20 cellular contexts compared by ENCODE assay signal in genomic region chr15:67593561-67593960, GRCh38. TPM values are rescaled to one million over a fixed set of nuclear protein-coding genes. Genes with fewer than 3 reads are reported as not detected.
A peak's percentile ranks its signal among the peaks of the same experiment; 100 is the strongest.
DNase-seq lines count a peak whose midpoint lies in the region; ATAC-seq, FAIRE-seq and TF ChIP-seq lines count a peak whose summit lies in the region.
"Had no signal": no experiment of that assay in that cellular context is flagged by ENCODE, and none has a peak within 500 bp of the region (broad histone marks: within the 10 kb centered on the region; RNA-seq: fewer than 3 reads in every experiment).

No MANE protein-coding gene starts in this region.

- H3K27me3 Mint-ChIP-seq in nephron progenitor cell (ENCODE audit: low read depth, poor library complexity): no peaks in the 10 kb centered on the region

- CTCF ChIA-PET in A549 (lab: Yijun Ruan, JAX) (interaction anchor here (1.5 kb wide), 1 partner anchor 20 kb away, joined by 3 read pairs; no protein-coding TSS in a partner anchor), HEK293 (lab: Yijun Ruan, JAX) (no interaction called here)

- no peak for TF ChIP-seq POLR2A in A549 (IDR thresholded peaks at IDR 0.05; ENCODE audit: low read length)
- TF ChIP-seq POLR2A in gastrocnemius medialis (IDR thresholded peaks at IDR 0.05): no peak

- in situ Hi-C loops in gastrocnemius medialis (cut with MboI; ENCODE audit: low sequenced_read_pairs in 4 of 4): no loop called here

- H3K36me3 ChIP-seq in HEK293 (ENCODE audit: control insufficient read depth in 2 of 2, insufficient read depth in 1 of 2, low read length in 2 of 2) (peaks cover 0 to 11% of the 10 kb centered on the region in 2 experiments; a peak in 1 of 3 replicates), gastrocnemius medialis (peaks cover 0 to 41% of the 10 kb centered on the region in 2 donors)

- H3K4me1 ChIP-seq in A549 (no peaks in the 10 kb centered on the region), HEK293 (ENCODE audit: control insufficient read depth, insufficient read depth, low read length) (peaks cover 11% of the 10 kb centered on the region), gastrocnemius medialis (no peaks in the 10 kb centered on the region)

- TF ChIP-seq EP300 in A549 (IDR thresholded peaks at IDR 0.05): no peak

- 94% methylated on average over 6 of the region's 6 CpGs for WGBS in A549 (ENCODE audit: missing lambda C conversion rate)

- DNase-seq in A549 (ENCODE audit: low read depth in 1 of 2, low spot score in 1 of 2): no peak
- peak; percentile 77 for DNase-seq in NCI-H2227 treated with DMSO at 0.1 percent for 48 hours (lab: John Stamatoyannopoulos, UW)
- DNase-seq in nephron progenitor cell: no peak
- DNase-seq in gastrocnemius medialis: no peak
- no peak for DNase-seq in OCI-M1 (lab: John Stamatoyannopoulos, UW)
- DNase-seq in SHP77 treated with DMSO at 0.1 percent for 48 hours (lab: John Stamatoyannopoulos, UW): no peak
- DNase-seq: CD8-positive, alpha-beta T cell; COR-L47; DMS153; DMS79 treated with DMSO at 0.1 percent for 48 hours; EL had no signal

- no peak for TF ChIP-seq RAD21 in A549 (conservative IDR thresholded peaks at IDR 0.05 in 1 of 2, IDR thresholded peaks at IDR 0.05 in 1 of 2)

- ATAC-seq in A549: 0 out of 6 replicates have a peak, but pooled peaks of 1 of the 2 experiments have one; percentile 13
- ATAC-seq in gastrocnemius medialis: no peak
- ATAC-seq in SK-N-SH treated with all-trans-retinoic acid at 6 μM for 48 hours: no peak
- ATAC-seq: CD8-positive, alpha-beta T cell; HepG2 had no signal

- H3K27me3 ChIP-seq in gastrocnemius medialis: no peaks in the 10 kb centered on the region

- H3K4me2 ChIP-seq in A549: no peak overlapping the region

- no peak overlapping the region for H3K4me3 ChIP-seq in A549
- H3K4me3 ChIP-seq in HEK293 (ENCODE audit: low read depth, low read length): no peak overlapping the region
- H3K4me3 ChIP-seq in gastrocnemius medialis: no peak overlapping the region

- H3K27ac ChIP-seq in A549: no peak overlapping the region
- no peak overlapping the region for H3K27ac ChIP-seq in HEK293 (ENCODE audit: extremely low read depth, low read depth, low read length)
- H3K27ac ChIP-seq in gastrocnemius medialis: no peak overlapping the region

- intact Hi-C loops in gastrocnemius medialis (cut with DNase I; ENCODE audit: low total_unique reads): no loop called here

- POLR2A ChIA-PET in A549 (lab: Yijun Ruan, JAX): no interaction called here
- POLR2A ChIA-PET in HEK293 (lab: Yijun Ruan, JAX): no interaction called here

- no peak for TF ChIP-seq CTCF in A549 (IDR thresholded peaks at IDR 0.05)
- TF ChIP-seq CTCF in HEK293 (tag by site-specific recombination; IDR thresholded peaks at IDR 0.05): no peak
- TF ChIP-seq CTCF in nephron progenitor cell (IDR thresholded peaks at IDR 0.05): no peak
- TF ChIP-seq CTCF in gastrocnemius medialis (IDR thresholded peaks at IDR 0.05 in 4 of 5, conservative IDR thresholded peaks at IDR 0.05 in 1 of 5): no peak

- H3K4me1 Mint-ChIP-seq in nephron progenitor cell: peaks cover 58% of the 10 kb centered on the region
- H3K4me1 Mint-ChIP-seq: CD14-positive monocyte had no signal

- no peaks in the 10 kb centered on the region for H3K9me3 Mint-ChIP-seq in nephron progenitor cell
- H3K9me3 Mint-ChIP-seq: CD8-positive, alpha-beta T cell had no signal

- H3K9me3 ChIP-seq in A549 (no peaks in the 10 kb centered on the region), HEK293 (ENCODE audit: control insufficient read depth, insufficient read depth, low read depth, low read length) (no peaks in the 10 kb centered on the region), gastrocnemius medialis (no peaks in the 10 kb centered on the region)

- peaks cover 27% of the 10 kb centered on the region for H3K36me3 Mint-ChIP-seq in nephron progenitor cell (ENCODE audit: low read depth)

- no peak overlapping the region for H3K4me3 Mint-ChIP-seq in nephron progenitor cell
- H3K4me3 Mint-ChIP-seq: CD14-positive monocyte; CD8-positive, alpha-beta T cell had no signal

- peak; percentile 49 for FAIRE-seq in A549 (lab: Jason Lieb, UNC)
- FAIRE-seq: A204.1, D721Med, G401.6, GM19239, HepG2, HTR-8/SVneo had no signal

- peak overlapping the region; percentile 78 for H3K27ac Mint-ChIP-seq in nephron progenitor cell
- H3K27ac Mint-ChIP-seq: CD14-positive monocyte; CD8-positive, alpha-beta T cell had no signal

TF ChIP-seq in A549, 52 proteins besides CTCF, POLR2A, EP300 and RAD21 (continues in another document):
- TF ChIP-seq JUNB (IDR thresholded peaks at IDR 0.05) (no peak), BCL3 (IDR thresholded peaks at IDR 0.05) (no peak), NPAS2 (CRISPR knock-in tag; IDR thresholded peaks at IDR 0.05; ENCODE audit: borderline replicate concordance) (no peak), NFE2L2 (conservative IDR thresholded peaks at IDR 0.05; ENCODE audit: low read length) (no peak)

TF ChIP-seq in HEK293, 187 proteins besides CTCF, POLR2A, EP300 and RAD21:
- TF ChIP-seq MYNN (tag by site-specific recombination; IDR thresholded peaks at IDR 0.05; ENCODE audit: borderline replicate concordance): 0 out of 2 replicates have a peak, but pooled peaks have one; percentile 50
- 0 out of 2 replicates have a peak, but pooled peaks have one; percentile 11 for TF ChIP-seq FEZF1 (tag by site-specific recombination; IDR thresholded peaks at IDR 0.05)
- TF ChIP-seq ZNF658 (tag by site-specific recombination; IDR thresholded peaks at IDR 0.05): no peak
TF ChIP-seq in HEK293: peak in this region for 2.

TF ChIP-seq in SK-N-SH treated with all-trans-retinoic acid at 6 μM for 48 hours, 23 proteins besides CTCF, POLR2A, EP300 and RAD21:
- no peak for TF ChIP-seq BACH2 (CRISPR knock-in tag; IDR thresholded peaks at IDR 0.05; ENCODE audit: borderline replicate concordance)
- TF ChIP-seq TOX (CRISPR knock-in tag; IDR thresholded peaks at IDR 0.05; ENCODE audit: borderline replicate concordance): no peak
- TF ChIP-seq CSRNP3 (CRISPR knock-in tag; IDR thresholded peaks at IDR 0.05): no peak
- TF ChIP-seq ARNTL (CRISPR knock-in tag; IDR thresholded peaks at IDR 0.05; ENCODE audit: borderline replicate concordance, low read depth): no peak
- TF ChIP-seq TCF4 (CRISPR knock-in tag; IDR thresholded peaks at IDR 0.05; ENCODE audit: borderline replicate concordance): no peak
- no peak for TF ChIP-seq CREB5 (CRISPR knock-in tag; IDR thresholded peaks at IDR 0.05; ENCODE audit: low read depth)
- no peak for TF ChIP-seq ESRRG (CRISPR knock-in tag; IDR thresholded peaks at IDR 0.05)
- TF ChIP-seq ZC3H10 (CRISPR knock-in tag; IDR thresholded peaks at IDR 0.05): no peak
- no peak for TF ChIP-seq TSHZ2 (CRISPR knock-in tag; IDR thresholded peaks at IDR 0.05)
- no peak for TF ChIP-seq ZNF565 (CRISPR knock-in tag; conservative IDR thresholded peaks at IDR 0.05; ENCODE audit: low read depth)
TF ChIP-seq in SK-N-SH treated with all-trans-retinoic acid at 6 μM for 48 hours: peak in this region for 0.

RNA-seq across cellular contexts. Expression of gene MAP2K5, which starts 51.1 kb away (rescaled TPM):
- polyA plus RNA-seq in A549 (2011; rRNA removed): 7.8 and 9.2 TPM in 2 replicates
- 5.7 and 7.8 TPM in 2 replicates for polyA plus RNA-seq in A549 (2012; cell fraction: cytosol; rRNA removed)
- 7.8 and 8.1 TPM in 2 replicates for polyA plus RNA-seq in A549 (2012; cell fraction: nucleus; rRNA removed)
- polyA plus RNA-seq in A549 (2017; fragmentation: RNase III; extraction: RNeasy Plus Mini Kit Qiagen cat#74134 plus additional on column Dnase treatment): 10.2 to 12.2 TPM (median 11.0 TPM) in 3 replicates
- polyA minus RNA-seq in A549 (2011; rRNA and poly(A)+ RNA removed): 11.4 and 13.8 TPM in 2 replicates
- total RNA-seq in gastrocnemius medialis: 1 to 10 TPM; 5.9 to 6.8 (median 6.4) TPM
